Comparison of ENCODE assay signal across 1 cellular context in the genomic region with DNA sequence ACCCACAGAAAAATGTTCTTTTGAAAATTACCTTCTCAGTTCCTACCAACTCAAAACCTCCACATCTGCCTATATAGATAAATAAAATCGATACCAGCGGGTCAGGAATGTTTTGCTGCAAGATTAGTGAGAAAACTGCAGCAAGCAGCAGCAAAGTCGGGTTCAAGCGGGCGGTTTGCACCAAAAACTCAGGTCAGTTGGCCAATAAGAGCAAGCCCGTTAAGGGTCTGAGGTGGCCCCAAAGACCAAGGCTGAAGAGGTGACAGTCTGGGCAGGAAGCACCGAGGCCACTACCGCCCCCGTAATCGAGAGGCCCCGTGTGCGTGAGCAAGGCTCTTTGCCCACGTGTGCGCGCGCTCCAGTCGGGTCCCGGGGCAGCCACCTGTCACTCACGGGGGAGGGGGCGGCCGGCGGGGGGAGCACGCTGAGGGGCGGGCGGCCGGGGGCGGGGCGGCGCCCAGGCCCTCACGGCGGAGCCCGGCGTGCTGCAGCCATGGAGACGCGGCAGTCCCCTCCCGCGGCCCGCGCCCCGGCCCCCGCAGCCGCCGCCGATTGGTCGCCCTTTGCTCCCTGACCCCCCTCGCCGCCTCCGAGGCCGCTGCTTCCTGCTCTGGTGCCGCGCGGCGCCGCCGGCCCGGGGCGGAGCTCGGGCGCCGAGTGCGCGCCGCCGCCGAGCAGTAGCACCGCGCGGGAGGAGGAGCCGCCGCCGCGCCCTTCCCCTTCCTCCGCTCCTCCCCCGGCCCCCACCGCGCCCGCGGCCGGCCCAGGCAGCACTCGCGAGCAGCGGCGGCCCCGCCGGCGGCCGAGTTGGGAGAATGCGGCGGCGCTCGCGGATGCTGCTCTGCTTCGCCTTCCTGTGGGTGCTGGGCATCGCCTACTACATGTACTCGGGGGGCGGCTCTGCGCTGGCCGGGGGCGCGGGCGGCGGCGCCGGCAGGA.
TF ChIP-seq lines count a peak whose summit lies in the region.

A gene (plus strand): TSS at position 773 of the 939 bp plus-strand sequence. CDS start 43 bp downstream, at position 816.

TF ChIP-seq in HEK293, 187 proteins besides CTCF, POLR2A, EP300 and RAD21 (continued from another document and continues in another):
- TF ChIP-seq, protein P1, sequence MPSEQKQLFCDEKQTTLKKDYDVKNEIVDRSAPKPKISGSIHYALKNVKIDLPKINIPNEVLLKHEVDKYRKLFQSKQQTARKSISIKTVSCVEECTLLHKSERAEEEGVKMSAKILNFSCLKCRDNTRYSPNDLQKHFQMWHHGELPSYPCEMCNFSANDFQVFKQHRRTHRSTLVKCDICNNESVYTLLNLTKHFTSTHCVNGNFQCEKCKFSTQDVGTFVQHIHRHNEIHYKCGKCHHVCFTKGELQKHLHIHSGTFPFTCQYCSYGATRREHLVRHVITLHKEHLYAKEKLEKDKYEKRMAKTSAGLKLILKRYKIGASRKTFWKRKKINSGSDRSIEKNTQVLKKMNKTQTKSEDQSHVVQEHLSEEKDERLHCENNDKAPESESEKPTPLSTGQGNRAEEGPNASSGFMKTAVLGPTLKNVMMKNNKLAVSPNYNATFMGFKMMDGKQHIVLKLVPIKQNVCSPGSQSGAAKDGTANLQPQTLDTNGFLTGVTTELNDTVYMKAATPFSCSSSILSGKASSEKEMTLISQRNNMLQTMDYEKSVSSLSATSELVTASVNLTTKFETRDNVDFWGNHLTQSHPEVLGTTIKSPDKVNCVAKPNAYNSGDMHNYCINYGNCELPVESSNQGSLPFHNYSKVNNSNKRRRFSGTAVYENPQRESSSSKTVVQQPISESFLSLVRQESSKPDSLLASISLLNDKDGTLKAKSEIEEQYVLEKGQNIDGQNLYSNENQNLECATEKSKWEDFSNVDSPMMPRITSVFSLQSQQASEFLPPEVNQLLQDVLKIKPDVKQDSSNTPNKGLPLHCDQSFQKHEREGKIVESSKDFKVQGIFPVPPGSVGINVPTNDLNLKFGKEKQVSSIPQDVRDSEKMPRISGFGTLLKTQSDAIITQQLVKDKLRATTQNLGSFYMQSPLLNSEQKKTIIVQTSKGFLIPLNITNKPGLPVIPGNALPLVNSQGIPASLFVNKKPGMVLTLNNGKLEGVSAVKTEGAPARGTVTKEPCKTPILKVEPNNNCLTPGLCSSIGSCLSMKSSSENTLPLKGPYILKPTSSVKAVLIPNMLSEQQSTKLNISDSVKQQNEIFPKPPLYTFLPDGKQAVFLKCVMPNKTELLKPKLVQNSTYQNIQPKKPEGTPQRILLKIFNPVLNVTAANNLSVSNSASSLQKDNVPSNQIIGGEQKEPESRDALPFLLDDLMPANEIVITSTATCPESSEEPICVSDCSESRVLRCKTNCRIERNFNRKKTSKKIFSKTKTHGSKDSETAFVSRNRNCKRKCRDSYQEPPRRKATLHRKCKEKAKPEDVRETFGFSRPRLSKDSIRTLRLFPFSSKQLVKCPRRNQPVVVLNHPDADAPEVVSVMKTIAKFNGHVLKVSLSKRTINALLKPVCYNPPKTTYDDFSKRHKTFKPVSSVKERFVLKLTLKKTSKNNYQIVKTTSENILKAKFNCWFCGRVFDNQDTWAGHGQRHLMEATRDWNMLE (tag by site-specific recombination; conservative IDR thresholded peaks at IDR 0.05; ENCODE audit: low read depth), result no peak
- peak; percentile 70 for TF ChIP-seq SP7 (tag by site-specific recombination; IDR thresholded peaks at IDR 0.05)
- TF ChIP-seq, protein P2, sequence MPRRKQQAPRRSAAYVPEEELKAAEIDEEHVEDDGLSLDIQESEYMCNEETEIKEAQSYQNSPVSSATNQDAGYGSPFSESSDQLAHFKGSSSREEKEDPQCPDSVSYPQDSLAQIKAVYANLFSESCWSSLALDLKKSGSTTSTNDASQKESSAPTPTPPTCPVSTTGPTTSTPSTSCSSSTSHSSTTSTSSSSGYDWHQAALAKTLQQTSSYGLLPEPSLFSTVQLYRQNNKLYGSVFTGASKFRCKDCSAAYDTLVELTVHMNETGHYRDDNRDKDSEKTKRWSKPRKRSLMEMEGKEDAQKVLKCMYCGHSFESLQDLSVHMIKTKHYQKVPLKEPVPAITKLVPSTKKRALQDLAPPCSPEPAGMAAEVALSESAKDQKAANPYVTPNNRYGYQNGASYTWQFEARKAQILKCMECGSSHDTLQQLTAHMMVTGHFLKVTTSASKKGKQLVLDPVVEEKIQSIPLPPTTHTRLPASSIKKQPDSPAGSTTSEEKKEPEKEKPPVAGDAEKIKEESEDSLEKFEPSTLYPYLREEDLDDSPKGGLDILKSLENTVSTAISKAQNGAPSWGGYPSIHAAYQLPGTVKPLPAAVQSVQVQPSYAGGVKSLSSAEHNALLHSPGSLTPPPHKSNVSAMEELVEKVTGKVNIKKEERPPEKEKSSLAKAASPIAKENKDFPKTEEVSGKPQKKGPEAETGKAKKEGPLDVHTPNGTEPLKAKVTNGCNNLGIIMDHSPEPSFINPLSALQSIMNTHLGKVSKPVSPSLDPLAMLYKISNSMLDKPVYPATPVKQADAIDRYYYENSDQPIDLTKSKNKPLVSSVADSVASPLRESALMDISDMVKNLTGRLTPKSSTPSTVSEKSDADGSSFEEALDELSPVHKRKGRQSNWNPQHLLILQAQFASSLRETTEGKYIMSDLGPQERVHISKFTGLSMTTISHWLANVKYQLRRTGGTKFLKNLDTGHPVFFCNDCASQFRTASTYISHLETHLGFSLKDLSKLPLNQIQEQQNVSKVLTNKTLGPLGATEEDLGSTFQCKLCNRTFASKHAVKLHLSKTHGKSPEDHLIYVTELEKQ (tag by site-specific recombination; IDR thresholded peaks at IDR 0.05; ENCODE audit: borderline replicate concordance), result 0 out of 2 replicates have a peak, but pooled peaks have one; percentile 21
- no peak for TF ChIP-seq MEIS1 (CRISPR knock-in tag; IDR thresholded peaks at IDR 0.05; ENCODE audit: borderline replicate concordance)
- no peak for TF ChIP-seq ZNF16 (tag by site-specific recombination; IDR thresholded peaks at IDR 0.05; ENCODE audit: low read depth)
- TF ChIP-seq, protein P3, sequence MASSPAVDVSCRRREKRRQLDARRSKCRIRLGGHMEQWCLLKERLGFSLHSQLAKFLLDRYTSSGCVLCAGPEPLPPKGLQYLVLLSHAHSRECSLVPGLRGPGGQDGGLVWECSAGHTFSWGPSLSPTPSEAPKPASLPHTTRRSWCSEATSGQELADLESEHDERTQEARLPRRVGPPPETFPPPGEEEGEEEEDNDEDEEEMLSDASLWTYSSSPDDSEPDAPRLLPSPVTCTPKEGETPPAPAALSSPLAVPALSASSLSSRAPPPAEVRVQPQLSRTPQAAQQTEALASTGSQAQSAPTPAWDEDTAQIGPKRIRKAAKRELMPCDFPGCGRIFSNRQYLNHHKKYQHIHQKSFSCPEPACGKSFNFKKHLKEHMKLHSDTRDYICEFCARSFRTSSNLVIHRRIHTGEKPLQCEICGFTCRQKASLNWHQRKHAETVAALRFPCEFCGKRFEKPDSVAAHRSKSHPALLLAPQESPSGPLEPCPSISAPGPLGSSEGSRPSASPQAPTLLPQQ (tag by site-specific recombination; IDR thresholded peaks at IDR 0.05), result no peak
- TF ChIP-seq ZNF548 (tag by site-specific recombination; IDR thresholded peaks at IDR 0.05), result no peak
- no peak for TF ChIP-seq ZNF544 (tag by site-specific recombination; IDR thresholded peaks at IDR 0.05)
- TF ChIP-seq ZNF354C (tag by site-specific recombination; IDR thresholded peaks at IDR 0.05; ENCODE audit: borderline replicate concordance, low read depth), result no peak
- TF ChIP-seq, protein P4, sequence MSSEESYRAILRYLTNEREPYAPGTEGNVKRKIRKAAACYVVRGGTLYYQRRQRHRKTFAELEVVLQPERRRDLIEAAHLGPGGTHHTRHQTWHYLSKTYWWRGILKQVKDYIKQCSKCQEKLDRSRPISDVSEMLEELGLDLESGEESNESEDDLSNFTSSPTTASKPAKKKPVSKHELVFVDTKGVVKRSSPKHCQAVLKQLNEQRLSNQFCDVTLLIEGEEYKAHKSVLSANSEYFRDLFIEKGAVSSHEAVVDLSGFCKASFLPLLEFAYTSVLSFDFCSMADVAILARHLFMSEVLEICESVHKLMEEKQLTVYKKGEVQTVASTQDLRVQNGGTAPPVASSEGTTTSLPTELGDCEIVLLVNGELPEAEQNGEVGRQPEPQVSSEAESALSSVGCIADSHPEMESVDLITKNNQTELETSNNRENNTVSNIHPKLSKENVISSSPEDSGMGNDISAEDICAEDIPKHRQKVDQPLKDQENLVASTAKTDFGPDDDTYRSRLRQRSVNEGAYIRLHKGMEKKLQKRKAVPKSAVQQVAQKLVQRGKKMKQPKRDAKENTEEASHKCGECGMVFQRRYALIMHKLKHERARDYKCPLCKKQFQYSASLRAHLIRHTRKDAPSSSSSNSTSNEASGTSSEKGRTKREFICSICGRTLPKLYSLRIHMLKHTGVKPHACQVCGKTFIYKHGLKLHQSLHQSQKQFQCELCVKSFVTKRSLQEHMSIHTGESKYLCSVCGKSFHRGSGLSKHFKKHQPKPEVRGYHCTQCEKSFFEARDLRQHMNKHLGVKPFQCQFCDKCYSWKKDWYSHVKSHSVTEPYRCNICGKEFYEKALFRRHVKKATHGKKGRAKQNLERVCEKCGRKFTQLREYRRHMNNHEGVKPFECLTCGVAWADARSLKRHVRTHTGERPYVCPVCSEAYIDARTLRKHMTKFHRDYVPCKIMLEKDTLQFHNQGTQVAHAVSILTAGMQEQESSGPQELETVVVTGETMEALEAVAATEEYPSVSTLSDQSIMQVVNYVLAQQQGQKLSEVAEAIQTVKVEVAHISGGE (tag by site-specific recombination; conservative IDR thresholded peaks at IDR 0.05; ENCODE audit: low read depth), result no peak
- TF ChIP-seq, protein P5, sequence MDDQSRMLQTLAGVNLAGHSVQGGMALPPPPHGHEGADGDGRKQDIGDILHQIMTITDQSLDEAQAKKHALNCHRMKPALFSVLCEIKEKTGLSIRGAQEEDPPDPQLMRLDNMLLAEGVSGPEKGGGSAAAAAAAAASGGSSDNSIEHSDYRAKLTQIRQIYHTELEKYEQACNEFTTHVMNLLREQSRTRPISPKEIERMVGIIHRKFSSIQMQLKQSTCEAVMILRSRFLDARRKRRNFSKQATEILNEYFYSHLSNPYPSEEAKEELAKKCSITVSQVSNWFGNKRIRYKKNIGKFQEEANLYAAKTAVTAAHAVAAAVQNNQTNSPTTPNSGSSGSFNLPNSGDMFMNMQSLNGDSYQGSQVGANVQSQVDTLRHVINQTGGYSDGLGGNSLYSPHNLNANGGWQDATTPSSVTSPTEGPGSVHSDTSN (CRISPR knock-in tag; IDR thresholded peaks at IDR 0.05), result 0 out of 2 replicates have a peak, but pooled peaks have one; percentile 86
- 0 out of 2 replicates have a peak, but pooled peaks have one; percentile 23 for TF ChIP-seq ZNF629 (tag by site-specific recombination; IDR thresholded peaks at IDR 0.05)
- TF ChIP-seq, protein P6, sequence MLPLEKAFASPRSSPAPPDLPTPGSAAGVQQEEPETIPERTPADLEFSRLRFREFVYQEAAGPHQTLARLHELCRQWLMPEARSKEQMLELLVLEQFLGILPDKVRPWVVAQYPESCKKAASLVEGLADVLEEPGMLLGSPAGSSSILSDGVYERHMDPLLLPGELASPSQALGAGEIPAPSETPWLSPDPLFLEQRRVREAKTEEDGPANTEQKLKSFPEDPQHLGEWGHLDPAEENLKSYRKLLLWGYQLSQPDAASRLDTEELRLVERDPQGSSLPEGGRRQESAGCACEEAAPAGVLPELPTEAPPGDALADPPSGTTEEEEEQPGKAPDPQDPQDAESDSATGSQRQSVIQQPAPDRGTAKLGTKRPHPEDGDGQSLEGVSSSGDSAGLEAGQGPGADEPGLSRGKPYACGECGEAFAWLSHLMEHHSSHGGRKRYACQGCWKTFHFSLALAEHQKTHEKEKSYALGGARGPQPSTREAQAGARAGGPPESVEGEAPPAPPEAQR (tag by site-specific recombination; IDR thresholded peaks at IDR 0.05), result no peak
- 0 out of 2 replicates have a peak, but pooled peaks have one; percentile 61 for TF ChIP-seq ZNF24 (tag by site-specific recombination; IDR thresholded peaks at IDR 0.05)
- TF ChIP-seq ZBTB48 (tag by site-specific recombination; IDR thresholded peaks at IDR 0.05), result no peak
- TF ChIP-seq, protein P7, sequence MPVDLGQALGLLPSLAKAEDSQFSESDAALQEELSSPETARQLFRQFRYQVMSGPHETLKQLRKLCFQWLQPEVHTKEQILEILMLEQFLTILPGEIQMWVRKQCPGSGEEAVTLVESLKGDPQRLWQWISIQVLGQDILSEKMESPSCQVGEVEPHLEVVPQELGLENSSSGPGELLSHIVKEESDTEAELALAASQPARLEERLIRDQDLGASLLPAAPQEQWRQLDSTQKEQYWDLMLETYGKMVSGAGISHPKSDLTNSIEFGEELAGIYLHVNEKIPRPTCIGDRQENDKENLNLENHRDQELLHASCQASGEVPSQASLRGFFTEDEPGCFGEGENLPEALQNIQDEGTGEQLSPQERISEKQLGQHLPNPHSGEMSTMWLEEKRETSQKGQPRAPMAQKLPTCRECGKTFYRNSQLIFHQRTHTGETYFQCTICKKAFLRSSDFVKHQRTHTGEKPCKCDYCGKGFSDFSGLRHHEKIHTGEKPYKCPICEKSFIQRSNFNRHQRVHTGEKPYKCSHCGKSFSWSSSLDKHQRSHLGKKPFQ (tag by site-specific recombination; IDR thresholded peaks at IDR 0.05), result no peak
- TF ChIP-seq, protein P8, sequence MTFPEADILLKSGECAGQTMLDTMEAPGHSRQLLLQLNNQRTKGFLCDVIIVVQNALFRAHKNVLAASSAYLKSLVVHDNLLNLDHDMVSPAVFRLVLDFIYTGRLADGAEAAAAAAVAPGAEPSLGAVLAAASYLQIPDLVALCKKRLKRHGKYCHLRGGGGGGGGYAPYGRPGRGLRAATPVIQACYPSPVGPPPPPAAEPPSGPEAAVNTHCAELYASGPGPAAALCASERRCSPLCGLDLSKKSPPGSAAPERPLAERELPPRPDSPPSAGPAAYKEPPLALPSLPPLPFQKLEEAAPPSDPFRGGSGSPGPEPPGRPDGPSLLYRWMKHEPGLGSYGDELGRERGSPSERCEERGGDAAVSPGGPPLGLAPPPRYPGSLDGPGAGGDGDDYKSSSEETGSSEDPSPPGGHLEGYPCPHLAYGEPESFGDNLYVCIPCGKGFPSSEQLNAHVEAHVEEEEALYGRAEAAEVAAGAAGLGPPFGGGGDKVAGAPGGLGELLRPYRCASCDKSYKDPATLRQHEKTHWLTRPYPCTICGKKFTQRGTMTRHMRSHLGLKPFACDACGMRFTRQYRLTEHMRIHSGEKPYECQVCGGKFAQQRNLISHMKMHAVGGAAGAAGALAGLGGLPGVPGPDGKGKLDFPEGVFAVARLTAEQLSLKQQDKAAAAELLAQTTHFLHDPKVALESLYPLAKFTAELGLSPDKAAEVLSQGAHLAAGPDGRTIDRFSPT (tag by site-specific recombination; IDR thresholded peaks at IDR 0.05), result no peak
- TF ChIP-seq, protein P9, sequence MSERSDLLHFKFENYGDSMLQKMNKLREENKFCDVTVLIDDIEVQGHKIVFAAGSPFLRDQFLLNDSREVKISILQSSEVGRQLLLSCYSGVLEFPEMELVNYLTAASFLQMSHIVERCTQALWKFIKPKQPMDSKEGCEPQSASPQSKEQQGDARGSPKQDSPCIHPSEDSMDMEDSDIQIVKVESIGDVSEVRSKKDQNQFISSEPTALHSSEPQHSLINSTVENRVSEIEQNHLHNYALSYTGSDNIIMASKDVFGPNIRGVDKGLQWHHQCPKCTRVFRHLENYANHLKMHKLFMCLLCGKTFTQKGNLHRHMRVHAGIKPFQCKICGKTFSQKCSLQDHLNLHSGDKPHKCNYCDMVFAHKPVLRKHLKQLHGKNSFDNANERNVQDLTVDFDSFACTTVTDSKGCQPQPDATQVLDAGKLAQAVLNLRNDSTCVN (tag by site-specific recombination; optimal IDR thresholded peaks at IDR 0.05), result peak; percentile 76
- peak; percentile 71; the same call in 1 of the 2 replicates for TF ChIP-seq KLF16 (tag by site-specific recombination; IDR thresholded peaks at IDR 0.05)
- TF ChIP-seq OVOL3 (tag by site-specific recombination; IDR thresholded peaks at IDR 0.05), result no peak
- TF ChIP-seq ZNF626 (tag by site-specific recombination; IDR thresholded peaks at IDR 0.05), result no peak; the same call in 1 of the 2 replicates
- no peak for TF ChIP-seq ZNF76 (tag by site-specific recombination; IDR thresholded peaks at IDR 0.05; ENCODE audit: borderline replicate concordance, low read depth)
- no peak for TF ChIP-seq ZNF426 (tag by site-specific recombination; IDR thresholded peaks at IDR 0.05)
- no peak for TF ChIP-seq ZNF366 (tag by site-specific recombination; conservative IDR thresholded peaks at IDR 0.05)
- no peak for TF ChIP-seq ZNF423 (tag by site-specific recombination; IDR thresholded peaks at IDR 0.05)
- TF ChIP-seq GLI4 (tag by site-specific recombination; IDR thresholded peaks at IDR 0.05), result 0 out of 2 replicates have a peak, but pooled peaks have one; percentile 42
